ENCODE assay signal across 8 cellular contexts in the genomic region with DNA sequence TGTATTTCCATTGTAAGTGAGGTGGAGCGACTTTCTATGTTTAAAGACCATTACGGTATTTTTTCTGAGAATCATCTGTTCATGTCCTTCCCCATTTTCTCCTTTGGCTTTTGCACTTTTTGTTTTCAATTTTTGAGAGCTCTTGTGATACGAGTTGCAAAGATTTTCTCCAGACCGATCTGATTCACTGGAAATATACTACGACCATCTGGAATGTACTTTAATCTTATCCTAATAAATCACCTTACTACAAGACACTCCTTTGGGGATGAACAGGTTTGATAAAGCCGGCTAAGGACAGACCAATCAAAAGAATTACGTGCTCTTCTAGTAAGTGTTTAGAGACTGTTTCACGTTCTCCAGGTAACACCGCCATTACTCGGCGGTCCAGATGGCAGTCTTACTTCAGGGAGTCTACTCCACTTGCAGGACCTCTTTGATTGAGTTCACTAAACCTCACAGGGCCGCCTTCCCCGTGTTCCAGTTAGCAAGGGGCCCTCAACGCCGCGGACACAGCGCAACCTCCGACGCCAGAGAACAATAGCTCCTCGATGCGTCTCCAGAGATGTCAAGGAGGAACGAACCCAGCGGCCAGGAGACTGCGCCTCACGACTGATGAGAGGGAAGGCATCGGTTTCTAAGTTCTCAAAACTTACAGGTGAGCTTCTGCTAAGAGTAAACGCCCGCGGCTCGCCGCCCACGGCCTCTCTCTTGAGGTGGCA. TPM values are rescaled to one million over a fixed set of nuclear protein-coding genes. Genes with fewer than 3 reads are reported as not detected.
DNase-seq lines count a peak whose midpoint lies in the region; ATAC-seq, FAIRE-seq and TF ChIP-seq lines count a peak whose summit lies in the region.

No MANE protein-coding gene starts in this region.

- POLR2A ChIA-PET in CD4-positive, alpha-beta T cell (lab: Charles Lee): interaction anchor here (0.6 to 8.3 kb wide), 31 partner anchors 8 to 1072 kb away, joined by 3 to 195 read pairs (median 4); a partner anchor contains a TSS
- POLR2A ChIA-PET in GM12878 (lab: Charles Lee): interaction anchor here (0.6 to 6.8 kb wide), 17 partner anchors 8 to 257 kb away, joined by 3 to 85 read pairs (median 5); a partner anchor contains a TSS

- peak overlapping the region; percentile 78 for H3K4me3 ChIP-seq in MM.1S (ENCODE audit: low read length)
- H3K4me3 ChIP-seq in GM12878: peak overlapping the region; percentile 91
- peak overlapping the region; percentile 87 to 94 for H3K4me3 ChIP-seq in left lung
- peak overlapping the region; percentile 89 for H3K4me3 ChIP-seq in thoracic aorta

- TF ChIP-seq EP300 in GM12878 (IDR thresholded peaks at IDR 0.05; ENCODE audit: borderline replicate concordance in 1 of 2, control insufficient read depth in 1 of 2, low read depth in 2 of 2, low read length in 2 of 2): no peak

- H3K4me1 ChIP-seq in MM.1S (ENCODE audit: low read length): no peaks in the 10 kb centered on the region
- H3K4me1 ChIP-seq in GM12878 (ENCODE audit: control insufficient read depth, insufficient read depth, low read length): no peaks in the 10 kb centered on the region
- peaks cover 3 to 58% of the 10 kb centered on the region in 2 donors for H3K4me1 ChIP-seq in left lung
- H3K4me1 ChIP-seq in thoracic aorta (ENCODE audit: control insufficient read depth in 1 of 2, low read depth in 2 of 2): peaks cover 27 to 37% of the 10 kb centered on the region in 2 donors

- H3K9me3 ChIP-seq in CD4-positive, alpha-beta T cell (ENCODE audit: control insufficient read depth, low read length): no peaks in the 10 kb centered on the region
- H3K9me3 ChIP-seq in MM.1S (replicated peaks; ENCODE audit: insufficient read depth, low read length) (no peaks in the 10 kb centered on the region), GM12878 (replicated peaks; ENCODE audit: control insufficient read depth, insufficient read depth, low read length) (no peaks in the 10 kb centered on the region; the same call in 2 of the 3 replicates), left lung (no peaks in the 10 kb centered on the region), thoracic aorta (no peaks in the 10 kb centered on the region)

- no peaks in the 10 kb centered on the region for H3K27me3 ChIP-seq in CD4-positive, alpha-beta T cell (ENCODE audit: control insufficient read depth, insufficient read depth, low read length)
- H3K27me3 ChIP-seq in MM.1S (replicated peaks; ENCODE audit: insufficient read depth, low read length): no peaks in the 10 kb centered on the region
- H3K27me3 ChIP-seq in GM12878 (replicated peaks in 1 of 2; ENCODE audit: control insufficient read depth in 2 of 2, insufficient read depth in 2 of 2, low read length in 1 of 2): no peaks in the 10 kb centered on the region
- no peaks in the 10 kb centered on the region for H3K27me3 ChIP-seq in left lung
- no peaks in the 10 kb centered on the region for H3K27me3 ChIP-seq in thoracic aorta (replicated peaks; ENCODE audit: insufficient read depth)

- H3K4me2 ChIP-seq in MM.1S (ENCODE audit: low read depth, low read length) (peak overlapping the region; percentile 89), GM12878 (ENCODE audit: control insufficient read depth, insufficient read depth) (peak overlapping the region; percentile 66)

- DNase-seq in CD4-positive, alpha-beta T cell: no peak
- DNase-seq in MM.1S: no peak
- DNase-seq in GM12878 (ENCODE audit: low read depth, low spot score): no peak
- no peak for DNase-seq in left lung
- DNase-seq in thoracic aorta (ENCODE audit: low spot score): no peak
- no peak for DNase-seq in stimulated activated naive CD4-positive, alpha-beta T cell treated with Interleukin-2 at 50 U/mL for 16 hours (lab: John Stamatoyannopoulos, UW)
- DNase-seq in stimulated activated CD4-positive, alpha-beta T cell treated with anti-CD3 and anti-CD28 coated beads, Interleukin-1b, Interleukin-23, amount 100 ng/mL, for 48 hours: no peak

- peak overlapping the region; percentile 94 for H3K9ac ChIP-seq in MM.1S (ENCODE audit: low read length)
- H3K9ac ChIP-seq in GM12878 (ENCODE audit: control insufficient read depth, insufficient read depth, low read length): peak overlapping the region; percentile 93

- no peak for TF ChIP-seq RAD21 in GM12878 (IDR thresholded peaks at IDR 0.05; ENCODE audit: insufficient read depth, low read depth, low read length)

- RAD21 ChIA-PET in GM12878 (lab: Charles Lee; ENCODE audit: unreplicated experiment): interaction anchor here (0.8 to 5.1 kb wide), 7 partner anchors 31 to 620 kb away, joined by 3 to 52 read pairs (median 6); a partner anchor contains a TSS

- WGBS in GM12878 (ENCODE audit: insufficient coverage, insufficient replicate concordance, low lambda C conversion rate, missing lambda C conversion rate): 2% methylated on average over 32 of the region's 32 CpGs

- SMC1A ChIA-PET in GM12878 (lab: Charles Lee; ENCODE audit: uncharacterized antibody, unreplicated experiment): interaction anchor here (0.9 to 11.1 kb wide), 7 partner anchors 12 to 256 kb away, joined by 3 to 108 read pairs (median 10); a partner anchor contains a TSS

- H3K4me1 Mint-ChIP-seq in CD4-positive, alpha-beta T cell (ENCODE audit: low read depth): peaks cover 72% of the 10 kb centered on the region

- intact Hi-C loops in CD4-positive, alpha-beta T cell (cut with DNase I, micrococcal nuclease): loop anchor here (1.0 to 10.0 kb wide), 5 partner anchors 33 to 728 kb away; a partner anchor contains a TSS
- intact Hi-C loops in GM12878 (cut with micrococcal nuclease; ENCODE audit: unreplicated experiment) (loop anchor here (2.0 to 5.0 kb wide), 2 partner anchors 34 to 206 kb away; a partner anchor contains a TSS), left lung (cut with DNase I) (no loop called here)

- ATAC-seq in CD4-positive, alpha-beta T cell (ENCODE audit: poor library complexity): peak; percentile 6
- peak; percentile 11 for ATAC-seq in GM21367 (IDR thresholded peaks at IDR 0.05; ENCODE audit: unreplicated experiment)
- peak; percentile 26 for ATAC-seq in GM12878
- peak; percentile 11 for ATAC-seq in left lung
- peak; percentile 17 for ATAC-seq in thoracic aorta (ENCODE audit: insufficient number of reproducible peaks, low FRiP score, low read depth)

- H3K79me2 ChIP-seq in MM.1S (ENCODE audit: low read length) (peaks cover 62% of the 10 kb centered on the region), GM12878 (ENCODE audit: control insufficient read depth, insufficient read depth, low read length) (peaks cover 81% of the 10 kb centered on the region)

- no peaks in the 10 kb centered on the region for H3F3A ChIP-seq in MM.1S (ENCODE audit: insufficient read depth, low read length)

- no peaks in the 10 kb centered on the region for H3K9me2 ChIP-seq in MM.1S (replicated peaks; ENCODE audit: insufficient read depth, low read length)

- CTCF ChIA-PET in CD4-positive, alpha-beta T cell (lab: Charles Lee): interaction anchor here (0.8 to 1.7 kb wide), 3 partner anchors 35 to 126 kb away, joined by 3 to 7 read pairs (median 4); a partner anchor contains a TSS
- CTCF ChIA-PET in GM12878 (lab: Yijun Ruan, JAX): interaction anchor here (0.6 to 5.4 kb wide), 13 partner anchors 8 to 137 kb away, joined by 3 to 27 read pairs (median 4); a partner anchor contains a TSS

- TSS peak; percentile 84 for BruUV-seq in GM12878 (replicated peaks; lab: Mats Ljungman, UMichigan)

- peak overlapping the region; percentile 100 for H3K27ac Mint-ChIP-seq in CD4-positive, alpha-beta T cell

- FAIRE-seq in GM12878 (lab: Jason Lieb, UNC): no peak

- no peaks in the 10 kb centered on the region for H3K9me3 Mint-ChIP-seq in CD4-positive, alpha-beta T cell

- H3K36me3 Mint-ChIP-seq in CD4-positive, alpha-beta T cell (ENCODE audit: low read depth): peaks cover 65% of the 10 kb centered on the region

- peak overlapping the region; percentile 95 for H3K27ac ChIP-seq in CD4-positive, alpha-beta T cell (ENCODE audit: low read depth, low read length)
- H3K27ac ChIP-seq in MM.1S (ENCODE audit: low read length): peak overlapping the region; percentile 94
- H3K27ac ChIP-seq in GM12878 (ENCODE audit: control insufficient read depth, insufficient read depth): peak overlapping the region; percentile 97
- H3K27ac ChIP-seq in left lung: peak overlapping the region; percentile 99
- H3K27ac ChIP-seq in thoracic aorta: peak overlapping the region; percentile 97 to 99

- in situ Hi-C loops in GM12878 (cut with MboI): no loop called here

- H4K20me1 ChIP-seq in MM.1S (ENCODE audit: insufficient read depth, low read length): peaks cover 10% of the 10 kb centered on the region; the same call in 1 of the 2 replicates
- no peaks in the 10 kb centered on the region for H4K20me1 ChIP-seq in GM12878 (ENCODE audit: control insufficient read depth, insufficient read depth)

- H3K4me3 Mint-ChIP-seq in CD4-positive, alpha-beta T cell: peak overlapping the region; percentile 99

- TF ChIP-seq CTCF in CD4-positive, alpha-beta T cell (IDR thresholded peaks at IDR 0.05): no peak
- TF ChIP-seq CTCF in MM.1S (IDR thresholded peaks at IDR 0.05; ENCODE audit: low read length) (no peak), GM12878 (IDR thresholded peaks at IDR 0.05 in 2 of 3, conservative IDR thresholded peaks at IDR 0.05 in 1 of 3; ENCODE audit: control insufficient read depth in 2 of 3, extremely low read depth in 1 of 3, insufficient read depth in 1 of 3, low read depth in 3 of 3, low read length in 3 of 3) (no peak), left lung (IDR thresholded peaks at IDR 0.05) (no peak), thoracic aorta (IDR thresholded peaks at IDR 0.05) (no peak)

- peaks cover 9% of the 10 kb centered on the region for H3K27me3 Mint-ChIP-seq in CD4-positive, alpha-beta T cell

- no peaks in the 10 kb centered on the region for H3K36me3 ChIP-seq in MM.1S (replicated peaks; ENCODE audit: insufficient read depth, low read length)
- H3K36me3 ChIP-seq in GM12878 (ENCODE audit: control insufficient read depth in 2 of 2, insufficient read depth in 2 of 2, low read length in 1 of 2): no peaks in the 10 kb centered on the region
- no peaks in the 10 kb centered on the region for H3K36me3 ChIP-seq in left lung
- H3K36me3 ChIP-seq in thoracic aorta: no peaks in the 10 kb centered on the region

- H2AFZ ChIP-seq in MM.1S (ENCODE audit: low read length) (peak overlapping the region; percentile 63), GM12878 (ENCODE audit: control insufficient read depth, low read depth, low read length) (peak overlapping the region; percentile 68)

- TF ChIP-seq POLR2A in GM12878 (IDR thresholded peaks at IDR 0.05; ENCODE audit: low read depth, low read length): no peak

RNA-seq across cellular contexts. Expression of a gene that starts 0.9 kb away (rescaled TPM):
- total RNA-seq in CD4-positive, alpha-beta T cell: 100 to 1,000 TPM; 211 to 227 TPM
- 152 and 161 TPM in 2 replicates for total RNA-seq in GM12878 (2013; cell fraction: nucleolus; rRNA removed)
- total RNA-seq in GM12878 (2014; rRNA removed) (65.1 and 74.3 TPM in 2 replicates), GM12878 (2014; rRNA removed; fragmentation: Illumina TruSeq; extraction: Trizol) (80.8 and 83.8 TPM in 2 replicates), GM12878 (2021) (73.0 and 79.0 TPM in 2 replicates), left lung (100 to 1,000 TPM in 1 of 2 donors, 10 to 100 TPM in 1; 66.6 to 104 TPM), thoracic aorta (100 to 1,000 TPM in 1 of 2 donors, 10 to 100 TPM in 1; 46.3 to 157 TPM)
- polyA plus RNA-seq in GM12878 (2011; ENCODE audit: low read depth): 48.7 TPM
- polyA plus RNA-seq in GM12878 (2011; rRNA removed) (38.7 and 52.9 TPM in 2 replicates), GM12878 (2014; fragmentation: Illumina TruSeq; extraction: Trizol) (90.2 and 105 TPM in 2 replicates), GM12878 (2014; fragmentation: Nextera tagmentation; extraction: Ambion mirVana) (100 to 1,000 TPM; 102 to 132 TPM), GM12878 (2014; rRNA removed) (46.7 and 52.0 TPM in 2 replicates), GM12878 (2016; fragmentation: Nextera tagmentation; extraction: Ambion mirVana) (10 to 100 TPM; 82.3 to 95.7 TPM)
- polyA plus RNA-seq in GM12878 (2011; cell fraction: cytosol; rRNA removed): 19.7 and 25.0 TPM in 2 replicates
- 25.7 and 27.7 TPM in 2 replicates for polyA plus RNA-seq in GM12878 (2011; cell fraction: nucleus; rRNA removed)
- polyA plus RNA-seq in GM12878 (2012): 59.1 and 59.4 TPM in 2 replicates
- polyA minus RNA-seq in GM12878 (2011; rRNA and poly(A)+ RNA removed): 51.0 and 64.1 TPM in 2 replicates
- 21.7 and 23.9 TPM in 2 replicates for polyA minus RNA-seq in GM12878 (2011; cell fraction: cytosol; rRNA and poly(A)+ RNA removed)
- polyA minus RNA-seq in GM12878 (2011; cell fraction: nucleus; rRNA and poly(A)+ RNA removed): 34.9 and 60.9 TPM in 2 replicates

RNA-seq across cellular contexts. Expression of a gene that starts 33.3 kb away (rescaled TPM):
- 100 to 1,000 TPM; 182 to 195 TPM for total RNA-seq in CD4-positive, alpha-beta T cell
- 16.2 and 17.1 TPM in 2 replicates for total RNA-seq in GM12878 (2013; cell fraction: nucleolus; rRNA removed)
- total RNA-seq in GM12878 (2014; rRNA removed) (39.8 and 40.5 TPM in 2 replicates), GM12878 (2014; rRNA removed; fragmentation: Illumina TruSeq; extraction: Trizol) (34.4 and 37.8 TPM in 2 replicates), GM12878 (2021) (46.4 and 50.5 TPM in 2 replicates), left lung (100 to 1,000 TPM; 179 to 879 TPM), thoracic aorta (1,000 to 10,000 TPM in 1 of 2 donors, 100 to 1,000 TPM in 1; 138 to 1,181 TPM)
- 21.0 TPM for polyA plus RNA-seq in GM12878 (2011; ENCODE audit: low read depth)
- polyA plus RNA-seq in GM12878 (2011; rRNA removed) (42.3 and 43.8 TPM in 2 replicates), GM12878 (2014; fragmentation: Illumina TruSeq; extraction: Trizol) (33.3 and 44.2 TPM in 2 replicates), GM12878 (2014; fragmentation: Nextera tagmentation; extraction: Ambion mirVana) (10 to 100 TPM; 12.1 to 20.9 TPM), GM12878 (2014; rRNA removed) (36.2 and 37.7 TPM in 2 replicates), GM12878 (2016; fragmentation: Nextera tagmentation; extraction: Ambion mirVana) (10 to 100 TPM; 48.6 to 55.8 TPM)
- polyA plus RNA-seq in GM12878 (2011; cell fraction: cytosol; rRNA removed): 35.0 and 38.5 TPM in 2 replicates
- polyA plus RNA-seq in GM12878 (2011; cell fraction: nucleus; rRNA removed): 15.0 and 18.2 TPM in 2 replicates
- 26.9 and 27.8 TPM in 2 replicates for polyA plus RNA-seq in GM12878 (2012)
- polyA minus RNA-seq in GM12878 (2011; rRNA and poly(A)+ RNA removed): 37.2 and 48.3 TPM in 2 replicates
- 14.0 and 19.4 TPM in 2 replicates for polyA minus RNA-seq in GM12878 (2011; cell fraction: cytosol; rRNA and poly(A)+ RNA removed)
- polyA minus RNA-seq in GM12878 (2011; cell fraction: nucleus; rRNA and poly(A)+ RNA removed): 6.9 and 11.0 TPM in 2 replicates

RNA-seq across cellular contexts. Expression of a gene that starts 35.5 kb away (rescaled TPM):
- 10 to 100 TPM; 21.4 to 25.8 TPM for total RNA-seq in CD4-positive, alpha-beta T cell
- 37.0 and 39.7 TPM in 2 replicates for total RNA-seq in GM12878 (2013; cell fraction: nucleolus; rRNA removed)
- total RNA-seq in GM12878 (2014; rRNA removed) (87.9 and 93.3 TPM in 2 replicates), GM12878 (2014; rRNA removed; fragmentation: Illumina TruSeq; extraction: Trizol) (116 and 119 TPM in 2 replicates), GM12878 (2021) (128 and 139 TPM in 2 replicates), left lung (100 to 1,000 TPM in 1 of 2 donors, 10 to 100 TPM in 1; 31.4 to 116 TPM), thoracic aorta (10 to 100 TPM in 1 of 2 donors, 1 to 10 TPM in 1; 8.1 to 11.1 TPM)
- 47.7 TPM for polyA plus RNA-seq in GM12878 (2011; ENCODE audit: low read depth)
- polyA plus RNA-seq in GM12878 (2011; rRNA removed) (227 and 257 TPM in 2 replicates), GM12878 (2014; fragmentation: Illumina TruSeq; extraction: Trizol) (98.9 and 134 TPM in 2 replicates), GM12878 (2014; fragmentation: Nextera tagmentation; extraction: Ambion mirVana) (100 to 1,000 TPM; 249 to 257 TPM), GM12878 (2014; rRNA removed) (93.4 and 105 TPM in 2 replicates), GM12878 (2016; fragmentation: Nextera tagmentation; extraction: Ambion mirVana) (100 to 1,000 TPM; 137 to 150 TPM)
- polyA plus RNA-seq in GM12878 (2011; cell fraction: cytosol; rRNA removed): 105 and 107 TPM in 2 replicates
- polyA plus RNA-seq in GM12878 (2011; cell fraction: nucleus; rRNA removed): 68.8 and 81.2 TPM in 2 replicates
- 55.3 and 81.1 TPM in 2 replicates for polyA plus RNA-seq in GM12878 (2012)
- polyA minus RNA-seq in GM12878 (2011; rRNA and poly(A)+ RNA removed): 113 and 140 TPM in 2 replicates
- polyA minus RNA-seq in GM12878 (2011; cell fraction: cytosol; rRNA and poly(A)+ RNA removed): 29.1 and 45.0 TPM in 2 replicates
- polyA minus RNA-seq in GM12878 (2011; cell fraction: nucleus; rRNA and poly(A)+ RNA removed): 39.4 and 46.5 TPM in 2 replicates

Comparison
In these comparisons a context has a peak if more than half of its experiments do, and no peak if none do; other contexts are left out.
1. intact Hi-C loops: an anchor here in CD4-positive, alpha-beta T cell (1.0 to 10.0 kb wide) and GM12878 (2.0 to 5.0 kb wide); none called in left lung.